In the genomic region with DNA sequence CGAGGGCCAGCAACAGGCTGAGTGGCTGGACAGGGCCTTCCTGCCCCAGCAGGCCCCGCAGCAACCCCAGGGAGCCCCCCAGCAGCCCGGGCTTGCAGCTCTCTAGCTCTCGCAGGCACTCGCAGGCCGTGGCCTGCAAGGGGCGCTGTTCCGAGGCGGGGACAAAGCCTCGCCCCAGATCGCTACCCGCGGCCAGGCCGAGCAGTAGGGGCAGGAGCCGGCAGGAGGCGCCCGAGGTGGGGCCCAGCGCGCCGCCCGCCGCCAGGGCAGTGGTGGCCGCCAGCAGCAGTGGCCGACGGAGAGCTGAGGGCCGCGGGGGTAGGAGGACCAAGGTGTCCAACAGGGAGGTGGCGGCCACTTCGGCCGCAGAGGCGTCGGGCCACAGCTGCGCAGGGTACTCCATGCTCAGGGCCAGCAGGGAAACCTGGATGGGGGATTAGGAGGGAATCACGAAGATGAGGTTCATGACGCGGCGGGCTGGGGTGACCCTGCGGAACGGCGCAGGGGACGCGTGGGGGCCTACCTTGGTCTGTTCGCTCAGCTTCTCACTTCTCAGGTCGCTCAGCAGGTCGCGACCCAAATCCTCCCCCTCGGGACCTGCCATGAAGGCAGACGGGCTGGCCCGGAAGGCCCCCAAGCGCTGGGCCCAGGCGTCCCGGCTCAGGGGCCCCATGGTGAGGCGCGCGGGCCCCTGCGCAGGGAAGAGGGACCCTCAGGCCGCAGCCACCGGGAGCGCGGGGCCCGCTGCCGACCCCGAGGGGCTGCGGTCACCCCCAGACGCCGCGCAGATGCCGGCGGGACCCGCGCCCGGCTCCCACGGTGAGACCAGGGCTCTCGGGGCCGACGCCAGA, we compare ENCODE assay signal across 8 cellular contexts. TPM values are rescaled to one million over a fixed set of nuclear protein-coding genes. Genes with fewer than 3 reads are reported as not detected.
DNase-seq lines count a peak whose midpoint lies in the region; ATAC-seq and TF ChIP-seq lines count a peak whose summit lies in the region.

No MANE protein-coding gene starts in this region.

- POLR2A ChIA-PET in activated B cell treated with CpG ODN at 0.5 μM for 24 hours (lab: Charles Lee) = interaction anchor here (0.6 to 2.9 kb wide), 17 partner anchors 10 to 155 kb away, joined by 3 to 46 read pairs (median 4); partner anchors contain the start of genes CFL1, FIBP, KAT5 and MUS81

- peaks cover 16% of the 10 kb centered on the region for H3K36me3 Mint-ChIP-seq in activated B cell treated with CpG ODN at 0.5 μM for 24 hours (ENCODE audit: low read depth)

- H3K4me3 ChIP-seq in cardiac fibroblast (replicated peaks in 1 of 2; ENCODE audit: low read depth in 2 of 2, low read length in 2 of 2) = peak overlapping the region; percentile 87

- peak overlapping the region; percentile 59 for H3K27ac Mint-ChIP-seq in activated B cell treated with CpG ODN at 0.5 μM for 24 hours

- peak; percentile 32 for DNase-seq in NCI-H2029 treated with DMSO at 0.1 percent for 48 hours (lab: John Stamatoyannopoulos, UW)
- peak; percentile 78 for DNase-seq in activated B cell treated with CpG ODN at 0.5 μM for 24 hours
- DNase-seq in cardiac fibroblast (ENCODE audit: low read depth in 2 of 2) = peak; percentile 83 to 84
- peak; percentile 79 for DNase-seq in iris pigment epithelial cell (ENCODE audit: low read depth)
- peak; percentile 63 to 76 for DNase-seq in stimulated activated CD4-positive, alpha-beta T cell treated with anti-CD3 and anti-CD28 coated beads, Interleukin-12 subunit alpha, Interleukin-12 subunit beta, amount 100 ng/mL, for 24 hours (ENCODE audit: low read depth in 2 of 2)
- no peak for DNase-seq in NCI-H1436 treated with DMSO at 0.1 percent for 48 hours (lab: John Stamatoyannopoulos, UW)

- H3K4me3 Mint-ChIP-seq in activated B cell treated with CpG ODN at 0.5 μM for 24 hours = peak overlapping the region; percentile 86

- no peaks in the 10 kb centered on the region for H3K9me3 Mint-ChIP-seq in activated B cell treated with CpG ODN at 0.5 μM for 24 hours

- TF ChIP-seq CTCF in GM12874 (IDR thresholded peaks at IDR 0.05; ENCODE audit: insufficient read depth, low read depth, low read length) (peak; percentile 99), activated B cell treated with CpG ODN at 0.5 μM for 24 hours (IDR thresholded peaks at IDR 0.05) (no peak), cardiac fibroblast (IDR thresholded peaks at IDR 0.05; ENCODE audit: low read depth, low read length) (peak; percentile 86)

- no peaks in the 10 kb centered on the region for H3K27me3 Mint-ChIP-seq in activated B cell treated with CpG ODN at 0.5 μM for 24 hours

- CTCF ChIA-PET in activated B cell treated with CpG ODN at 0.5 μM for 24 hours (lab: Charles Lee) = interaction anchor here (0.7 to 4.9 kb wide), 27 partner anchors 8 to 242 kb away, joined by 3 to 62 read pairs (median 5); partner anchors contain the start of genes CCDC85B, KAT5, PCNX3 and RNASEH2C

- intact Hi-C loops in activated B cell treated with CpG ODN at 0.5 μM for 24 hours (cut with micrococcal nuclease) = loop anchor here (1.0 to 2.0 kb wide), 7 partner anchors 11 to 209 kb away; partner anchors contain the start of genes CFL1, FIBP and RNASEH2C

- H3K4me1 Mint-ChIP-seq in activated B cell treated with CpG ODN at 0.5 μM for 24 hours = peaks cover 13% of the 10 kb centered on the region

- ATAC-seq in HG02623 (IDR thresholded peaks at IDR 0.05; ENCODE audit: unreplicated experiment) = peak; percentile 28
- peak; percentile 63 for ATAC-seq in activated B cell treated with CpG ODN at 0.5 μM for 24 hours (ENCODE audit: low read depth)

RNA-seq across cellular contexts. Expression of gene AP5B1, which starts 0.6 kb away (rescaled TPM):
- 17.4 and 20.9 TPM in 2 replicates for total RNA-seq in activated B cell treated with CpG ODN at 0.5 μM for 24 hours

RNA-seq across cellular contexts. Expression of gene OVOL1, which starts 6.7 kb away (rescaled TPM):
- 0.09 and 0.29 TPM in 2 replicates for total RNA-seq in activated B cell treated with CpG ODN at 0.5 μM for 24 hours

RNA-seq across cellular contexts. Expression of gene SNX32, which starts 53.6 kb away (rescaled TPM):
- 0.37 and 1.0 TPM in 2 replicates for total RNA-seq in activated B cell treated with CpG ODN at 0.5 μM for 24 hours

RNA-seq across cellular contexts. Expression of gene RNASEH2C, which starts 59.5 kb away (rescaled TPM):
- 85.3 and 91.4 TPM in 2 replicates for total RNA-seq in activated B cell treated with CpG ODN at 0.5 μM for 24 hours
